ENCODE assay signal across 24 cellular contexts in genomic region chr12:47747596-47748506, GRCh38. TPM values are rescaled to one million over a fixed set of nuclear protein-coding genes. Genes with fewer than 3 reads are reported as not detected.
A peak's percentile ranks its signal among the peaks of the same experiment; 100 is the strongest.
DNase-seq lines count a peak whose midpoint lies in the region; ATAC-seq, FAIRE-seq and TF ChIP-seq lines count a peak whose summit lies in the region.
"Had no signal": no experiment of that assay in that cellular context is flagged by ENCODE, and none has a peak within 500 bp of the region (broad histone marks: within the 10 kb centered on the region; RNA-seq: fewer than 3 reads in every experiment).

No MANE protein-coding gene starts in this region.

- H3K36me3 ChIP-seq in OCI-LY3 (replicated peaks; ENCODE audit: low read depth, low read length), result no peaks in the 10 kb centered on the region

- H4K20me1 ChIP-seq in OCI-LY3 (ENCODE audit: insufficient read depth, low read length), result no peaks in the 10 kb centered on the region

- H3K79me2 ChIP-seq in OCI-LY3 (ENCODE audit: low read length), result no peaks in the 10 kb centered on the region

- peaks cover 30% of the 10 kb centered on the region for H3K4me1 ChIP-seq in OCI-LY3 (ENCODE audit: low read length)

- FAIRE-seq in urothelium cell line (lab: Jason Lieb, UNC), result peak; percentile 20

- H3K4me2 ChIP-seq in OCI-LY3 (ENCODE audit: low read length), result peak overlapping the region; percentile 62

- H2AFZ ChIP-seq in OCI-LY3 (ENCODE audit: low read depth, low read length), result no peak overlapping the region

- DNase-seq in epithelial cell of esophagus (ENCODE audit: low read depth), result peak; percentile 48
- DNase-seq in urothelium cell line (ENCODE audit: low spot score), result no peak
- no peak for DNase-seq in SK-N-DZ (ENCODE audit: low spot score)
- no peak for DNase-seq in NCI-H526 (lab: John Stamatoyannopoulos, UW)
- DNase-seq: Calu3; DMS79 treated with DMSO at 0.1 percent for 48 hours; GF-D8; GOT3; HCEC 1CT; NCI-H1105 treated with DMSO at 0.1 percent for 48 hours; NCI-H146; NCI-H2029; NCI-H446; NCI-H524 treated with DMSO at 0.1 percent for 48 hours; NCI-H82; NK-92 treated with Interleukin-12 subunit alpha and Interleukin-12 subunit beta, amount 100 ng/mL, for 24 hours; SHP77 treated with DMSO at 0.1 percent for 48 hours had no signal

- H3K9me3 ChIP-seq in OCI-LY3 (ENCODE audit: insufficient read depth, low read length), result no peaks in the 10 kb centered on the region

- no peak overlapping the region for H3K27ac ChIP-seq in OCI-LY3 (ENCODE audit: low read length)
- H3K27ac ChIP-seq: HL-60, RWPE1, SK-N-MC had no signal

- TF ChIP-seq CTCF in OCI-LY3 (IDR thresholded peaks at IDR 0.05; ENCODE audit: low read depth, low read length) (no peak), epithelial cell of esophagus (IDR thresholded peaks at IDR 0.05; ENCODE audit: insufficient read depth, low read depth, low read length, missing control alignments) (no peak)

- H3K4me3 ChIP-seq in OCI-LY3 (ENCODE audit: low read length) (0 out of 2 replicates have a peak overlapping the region, but pooled peaks have one; percentile 11), epithelial cell of esophagus (ENCODE audit: low read length) (no peak overlapping the region)
- H3K4me3 ChIP-seq: SK-N-MC had no signal

- no peak overlapping the region for H3K9ac ChIP-seq in OCI-LY3 (ENCODE audit: low read length)

- peaks cover 28% of the 10 kb centered on the region for H3K27me3 ChIP-seq in OCI-LY3 (ENCODE audit: low read depth, low read length)

- peak; percentile 9 for ATAC-seq in GM18498 (IDR thresholded peaks at IDR 0.05; ENCODE audit: unreplicated experiment)
- ATAC-seq in GM18519 (IDR thresholded peaks at IDR 0.05; ENCODE audit: low FRiP score, unreplicated experiment), result no peak
- ATAC-seq: Panc1 had no signal

RNA-seq across cellular contexts. Expression of gene RAPGEF3, which starts 10.8 kb away (rescaled TPM):
- 1.3 and 4.6 TPM in 2 replicates for polyA plus RNA-seq in SK-N-DZ (2014; cell fraction: cytosol; rRNA removed)
- polyA plus RNA-seq in SK-N-DZ (2014; cell fraction: nucleus; rRNA removed), result 1.6 and 2.8 TPM in 2 replicates

RNA-seq across cellular contexts. Expression of gene ENDOU, which starts 22.6 kb away (rescaled TPM):
- polyA plus RNA-seq in SK-N-DZ (2014; cell fraction: cytosol; rRNA removed), result 0.05 TPM in 1 of 2 replicates, not detected in the other
- polyA plus RNA-seq in SK-N-DZ (2014; cell fraction: nucleus; rRNA removed), result not detected in 2 replicates

RNA-seq across cellular contexts. Expression of gene SLC48A1, which starts 25.2 kb away (rescaled TPM):
- polyA plus RNA-seq in SK-N-DZ (2014; cell fraction: cytosol; rRNA removed), result 10.2 and 10.8 TPM in 2 replicates
- 5.3 and 5.7 TPM in 2 replicates for polyA plus RNA-seq in SK-N-DZ (2014; cell fraction: nucleus; rRNA removed)

RNA-seq across cellular contexts. Expression of gene RPAP3, which starts 42.0 kb away (rescaled TPM):
- 22.9 and 25.8 TPM in 2 replicates for polyA plus RNA-seq in SK-N-DZ (2014; cell fraction: cytosol; rRNA removed)
- 17.0 and 23.8 TPM in 2 replicates for polyA plus RNA-seq in SK-N-DZ (2014; cell fraction: nucleus; rRNA removed)
